Comparison of ENCODE assay signal across 22 cellular contexts in genomic region chr2:5535301-5535700, GRCh38.
"Had no signal": no experiment of that assay in that cellular context is flagged by ENCODE, and none has a peak within 500 bp of the region (broad histone marks: within the 10 kb centered on the region; RNA-seq: fewer than 3 reads in every experiment).

No MANE protein-coding gene starts in this region.

- DNase-seq: cortex of kidney; effector CD8-positive, alpha-beta T cell; effector memory CD8-positive, alpha-beta T cell; endodermal cell; erythroblast; esophagus squamous epithelium; foreskin fibroblast; foreskin melanocyte; gastrocnemius medialis; glutamatergic neuron; head of caudate nucleus; heart right ventricle; hippocampal formation; left cardiac atrium; left lung; left ventricle myocardium superior; lower lobe of right lung; mesenchymal stem cell; mucosa of descending colon; naive B cell; naive thymus-derived CD8-positive, alpha-beta T cell had no signal

- ATAC-seq: effector memory CD8-positive, alpha-beta T cell; esophagus mucosa; gastrocnemius medialis; heart right ventricle; left cardiac atrium; left lung; left ventricle myocardium superior; lower lobe of right lung; mucosa of descending colon; naive thymus-derived CD8-positive, alpha-beta T cell had no signal
